In genomic region chr20:50048420-50049166, GRCh38 we compare ENCODE assay signal across 9 cellular contexts.
DNase-seq lines count a peak whose midpoint lies in the region; ATAC-seq and TF ChIP-seq lines count a peak whose summit lies in the region.
"Had no signal": no experiment of that assay in that cellular context is flagged by ENCODE, and none has a peak within 500 bp of the region (broad histone marks: within the 10 kb centered on the region; RNA-seq: fewer than 3 reads in every experiment).

No MANE protein-coding gene starts in this region.

- H3K36me3 Mint-ChIP-seq in activated CD8-positive, alpha-beta T cell treated with anti-CD3 and anti-CD28 coated beads for 36 hours (ENCODE audit: low read depth) = peaks cover 1% of the 10 kb centered on the region
- no peaks in the 10 kb centered on the region for H3K36me3 Mint-ChIP-seq in stimulated activated naive CD8-positive, alpha-beta T cell treated with anti-CD3 and anti-CD28 coated beads, Interleukin-15, Interleukin-2, amounts not matched to agents 100 ng/mL and 50 ng/mL, for 24 hours (ENCODE audit: low read depth)

- peak overlapping the region; percentile 4 for H3K27ac Mint-ChIP-seq in activated CD8-positive, alpha-beta T cell treated with anti-CD3 and anti-CD28 coated beads for 36 hours
- peak overlapping the region; percentile 77 for H3K27ac Mint-ChIP-seq in stimulated activated naive CD8-positive, alpha-beta T cell treated with anti-CD3 and anti-CD28 coated beads, Interleukin-15, Interleukin-2, amounts not matched to agents 100 ng/mL and 50 ng/mL, for 24 hours

- H3K4me1 ChIP-seq in right cardiac atrium (ENCODE audit: control insufficient read depth, insufficient read depth, low read length) = peaks cover 11% of the 10 kb centered on the region

- H3K27ac ChIP-seq in right cardiac atrium (ENCODE audit: low read length) = peak overlapping the region; percentile 38

- intact Hi-C loops in activated CD8-positive, alpha-beta T cell treated with anti-CD3 and anti-CD28 coated beads for 36 hours (cut with micrococcal nuclease) = no loop called here
- intact Hi-C loops in right cardiac atrium (cut with DNase I) = no loop called here

- no peaks in the 10 kb centered on the region for H3K27me3 ChIP-seq in right cardiac atrium (ENCODE audit: control insufficient read depth, insufficient read depth)

- CTCF ChIA-PET in activated CD8-positive, alpha-beta T cell treated with anti-CD3 and anti-CD28 coated beads for 36 hours (lab: Charles Lee) = interaction anchor here (2.0 to 4.7 kb wide), 2 partner anchors 22 to 70 kb away, joined by 12 to 29 read pairs; no protein-coding TSS in a partner anchor

- POLR2A ChIA-PET in activated CD8-positive, alpha-beta T cell treated with anti-CD3 and anti-CD28 coated beads for 36 hours (lab: Charles Lee) = interaction anchor here (0.6 kb wide), 1 partner anchor 23 kb away, joined by 4 read pairs; no protein-coding TSS in a partner anchor

- peaks cover 16% of the 10 kb centered on the region for H3K4me1 Mint-ChIP-seq in activated CD8-positive, alpha-beta T cell treated with anti-CD3 and anti-CD28 coated beads for 36 hours (ENCODE audit: low read depth)
- peaks cover 22% of the 10 kb centered on the region for H3K4me1 Mint-ChIP-seq in stimulated activated naive CD8-positive, alpha-beta T cell treated with anti-CD3 and anti-CD28 coated beads, Interleukin-15, Interleukin-2, amounts not matched to agents 100 ng/mL and 50 ng/mL, for 24 hours (ENCODE audit: low read depth)

- ATAC-seq in activated CD8-positive, alpha-beta T cell treated with anti-CD3 and anti-CD28 coated beads for 36 hours = peak; percentile 86
- peak; percentile 7 to 19 for ATAC-seq in right cardiac atrium
- ATAC-seq in GM19023 (IDR thresholded peaks at IDR 0.05; ENCODE audit: unreplicated experiment) = no peak

- whole genome bisulfite sequencing in right cardiac atrium = 67% methylated on average over 16 of the region's 16 CpGs

- no peaks in the 10 kb centered on the region for H3K9me3 ChIP-seq in right cardiac atrium (ENCODE audit: control insufficient read depth, low read length)

- H3K4me3 ChIP-seq in Jurkat, Clone E6-1 (ENCODE audit: low read length) = no peak overlapping the region
- H3K4me3 ChIP-seq in right cardiac atrium (ENCODE audit: low read length) = no peak overlapping the region

- no peak for TF ChIP-seq CTCF in activated CD8-positive, alpha-beta T cell treated with anti-CD3 and anti-CD28 coated beads for 36 hours (IDR thresholded peaks at IDR 0.05)

- no peak overlapping the region for H3K4me3 Mint-ChIP-seq in activated CD8-positive, alpha-beta T cell treated with anti-CD3 and anti-CD28 coated beads for 36 hours
- H3K4me3 Mint-ChIP-seq in stimulated activated naive CD8-positive, alpha-beta T cell treated with anti-CD3 and anti-CD28 coated beads, Interleukin-15, Interleukin-2, amounts not matched to agents 100 ng/mL and 50 ng/mL, for 24 hours = no peak overlapping the region

- peak; percentile 17 for DNase-seq in Jurkat, Clone E6-1 (ENCODE audit: low read depth, low spot score)
- peak; percentile 61 for DNase-seq in activated CD8-positive, alpha-beta T cell treated with anti-CD3 and anti-CD28 coated beads for 36 hours
- DNase-seq in right cardiac atrium (peak; percentile 59 to 79 (median 67)), GOT3 (lab: John Stamatoyannopoulos, UW) (no peak), ecto neural progenitor cell (ENCODE audit: low spot score) (no peak), kidney glomerular epithelial cell (lab: John Stamatoyannopoulos, UW) (no peak)
- DNase-seq: erythroblast had no signal

- peaks cover 9% of the 10 kb centered on the region for H3K27me3 Mint-ChIP-seq in activated CD8-positive, alpha-beta T cell treated with anti-CD3 and anti-CD28 coated beads for 36 hours
- peaks cover 13% of the 10 kb centered on the region for H3K27me3 Mint-ChIP-seq in stimulated activated naive CD8-positive, alpha-beta T cell treated with anti-CD3 and anti-CD28 coated beads, Interleukin-15, Interleukin-2, amounts not matched to agents 100 ng/mL and 50 ng/mL, for 24 hours

- peaks cover 2% of the 10 kb centered on the region for H3K9me3 Mint-ChIP-seq in activated CD8-positive, alpha-beta T cell treated with anti-CD3 and anti-CD28 coated beads for 36 hours
- no peaks in the 10 kb centered on the region for H3K9me3 Mint-ChIP-seq in stimulated activated naive CD8-positive, alpha-beta T cell treated with anti-CD3 and anti-CD28 coated beads, Interleukin-15, Interleukin-2, amounts not matched to agents 100 ng/mL and 50 ng/mL, for 24 hours

Comparison
In these comparisons a context has a peak if more than half of its experiments do, and no peak if none do; other contexts are left out.
1. DNase-seq: peak in Jurkat, Clone E6-1 (single experiment), activated CD8-positive, alpha-beta T cell treated with anti-CD3 and anti-CD28 coated beads for 36 hours (single experiment) and right cardiac atrium (3 of 3); none in GOT3 (single experiment), ecto neural progenitor cell (single experiment) and kidney glomerular epithelial cell (single experiment).